8 cellular contexts compared by ENCODE assay signal in genomic region chr11:66727883-66728759, GRCh38. TPM values are rescaled to one million over a fixed set of nuclear protein-coding genes. Genes with fewer than 3 reads are reported as not detected.
DNase-seq lines count a peak whose midpoint lies in the region; ATAC-seq and TF ChIP-seq lines count a peak whose summit lies in the region.

No MANE protein-coding gene starts in this region.

- H3K27me3 ChIP-seq in H7 (ENCODE audit: control insufficient read depth, insufficient read depth, low read length) = peaks cover 26% of the 10 kb centered on the region

- H3K36me3 Mint-ChIP-seq in activated naive CD4-positive, alpha-beta T cell treated with anti-CD3 and anti-CD28 coated beads, Interleukin-2, amount 50 U/mL, for 72 hours = peaks cover 6 to 18% of the 10 kb centered on the region in 2 donors
- peaks cover 4% of the 10 kb centered on the region for H3K36me3 Mint-ChIP-seq in stimulated activated naive CD8-positive, alpha-beta T cell treated with anti-CD3 and anti-CD28 coated beads, Interleukin-15, Interleukin-2, amounts not matched to agents 100 ng/mL and 50 ng/mL, for 24 hours (ENCODE audit: low read depth)

- DNase-seq in AG09309 (ENCODE audit: low read depth) (no peak), H7 (peak; percentile 94), occipital lobe (lab: John Stamatoyannopoulos, UW) (no peak)
- DNase-seq in activated naive CD4-positive, alpha-beta T cell treated with anti-CD3 and anti-CD28 coated beads, Interleukin-2, amount 50 U/mL, for 72 hours (ENCODE audit: low spot score in 2 of 2) = no peak
- no peak for DNase-seq in activated CD4-positive, alpha-beta T cell treated with anti-CD3 and anti-CD28 coated beads, Interleukin-2, amount 50 U/mL, for 1 hour

- no peak for TF ChIP-seq CTCF in AG09309 (IDR thresholded peaks at IDR 0.05; ENCODE audit: control insufficient read depth, insufficient read depth, low read depth, low read length, missing control alignments)

- no peaks in the 10 kb centered on the region for H3K9me3 Mint-ChIP-seq in activated naive CD4-positive, alpha-beta T cell treated with anti-CD3 and anti-CD28 coated beads, Interleukin-2, amount 50 U/mL, for 72 hours
- H3K9me3 Mint-ChIP-seq in stimulated activated naive CD8-positive, alpha-beta T cell treated with anti-CD3 and anti-CD28 coated beads, Interleukin-15, Interleukin-2, amounts not matched to agents 100 ng/mL and 50 ng/mL, for 24 hours = no peaks in the 10 kb centered on the region

- ATAC-seq in activated naive CD4-positive, alpha-beta T cell treated with anti-CD3 and anti-CD28 coated beads, Interleukin-2, amount 50 U/mL, for 72 hours = peak; percentile 50
- no peak for ATAC-seq in GM21447 (IDR thresholded peaks at IDR 0.05; ENCODE audit: unreplicated experiment)

- H3K4me3 Mint-ChIP-seq in stimulated activated naive CD8-positive, alpha-beta T cell treated with anti-CD3 and anti-CD28 coated beads, Interleukin-15, Interleukin-2, amounts not matched to agents 100 ng/mL and 50 ng/mL, for 24 hours = peak overlapping the region; percentile 83

- peaks cover 62% of the 10 kb centered on the region for H3K27me3 Mint-ChIP-seq in stimulated activated naive CD8-positive, alpha-beta T cell treated with anti-CD3 and anti-CD28 coated beads, Interleukin-15, Interleukin-2, amounts not matched to agents 100 ng/mL and 50 ng/mL, for 24 hours

- no peaks in the 10 kb centered on the region for H3K9me3 ChIP-seq in iPS-18c (ENCODE audit: control insufficient read depth, insufficient read depth, low read length)

- H3K36me3 ChIP-seq in H7 (replicated peaks; ENCODE audit: control insufficient read depth, insufficient read depth, low read length) = no peaks in the 10 kb centered on the region

- H3K4me3 ChIP-seq in AG09309 (ENCODE audit: control insufficient read depth, low read depth, low read length) (peak overlapping the region; percentile 31), H7 (ENCODE audit: insufficient read depth, low read depth, low read length) (peak overlapping the region; percentile 67), iPS-18c (ENCODE audit: insufficient read depth, low read depth, low read length) (peak overlapping the region; percentile 67)

- H3K27ac Mint-ChIP-seq in activated naive CD4-positive, alpha-beta T cell treated with anti-CD3 and anti-CD28 coated beads, Interleukin-2, amount 50 U/mL, for 72 hours = no peak overlapping the region
- peak overlapping the region; percentile 87 for H3K27ac Mint-ChIP-seq in stimulated activated naive CD8-positive, alpha-beta T cell treated with anti-CD3 and anti-CD28 coated beads, Interleukin-15, Interleukin-2, amounts not matched to agents 100 ng/mL and 50 ng/mL, for 24 hours

- peaks cover 20% of the 10 kb centered on the region for H3K4me1 Mint-ChIP-seq in stimulated activated naive CD8-positive, alpha-beta T cell treated with anti-CD3 and anti-CD28 coated beads, Interleukin-15, Interleukin-2, amounts not matched to agents 100 ng/mL and 50 ng/mL, for 24 hours (ENCODE audit: low read depth)

RNA-seq across cellular contexts. Expression of gene SPTBN2, which starts 0.9 kb away (rescaled TPM):
- total RNA-seq in H7 (2014; rRNA removed; shearing (Covaris generic)) = 39.2 and 51.2 TPM in 2 replicates
- 1 to 10 TPM; 1.4 to 1.8 TPM for total RNA-seq in activated naive CD4-positive, alpha-beta T cell treated with anti-CD3 and anti-CD28 coated beads, Interleukin-2, amount 50 U/mL, for 72 hours
- total RNA-seq in occipital lobe = 105 TPM

RNA-seq across cellular contexts. Expression of gene RBM4B, which starts 50.4 kb away (rescaled TPM):
- 13.1 and 21.8 TPM in 2 replicates for total RNA-seq in H7 (2014; rRNA removed; shearing (Covaris generic))
- 10 to 100 TPM; 15.2 to 19.8 TPM for total RNA-seq in activated naive CD4-positive, alpha-beta T cell treated with anti-CD3 and anti-CD28 coated beads, Interleukin-2, amount 50 U/mL, for 72 hours
- total RNA-seq in occipital lobe = 94.5 TPM

Comparison
In these comparisons a context has a peak if more than half of its experiments do, and no peak if none do; other contexts are left out.
1. RNA of gene SPTBN2, which starts 0.9 kb away (total RNA-seq): 105 TPM in occipital lobe (single experiment) and 39.2 to 51.2 TPM in H7; 1.4 to 1.8 TPM in activated naive CD4-positive, alpha-beta T cell treated with anti-CD3 and anti-CD28 coated beads, Interleukin-2, amount 50 U/mL, for 72 hours; every median in the first group is over 10 times any median in the second.
2. Peak in every context shown above with its lines, with median percentiles within 50 percentile points of each other: H3K4me3 ChIP-seq.